In the genomic region with DNA sequence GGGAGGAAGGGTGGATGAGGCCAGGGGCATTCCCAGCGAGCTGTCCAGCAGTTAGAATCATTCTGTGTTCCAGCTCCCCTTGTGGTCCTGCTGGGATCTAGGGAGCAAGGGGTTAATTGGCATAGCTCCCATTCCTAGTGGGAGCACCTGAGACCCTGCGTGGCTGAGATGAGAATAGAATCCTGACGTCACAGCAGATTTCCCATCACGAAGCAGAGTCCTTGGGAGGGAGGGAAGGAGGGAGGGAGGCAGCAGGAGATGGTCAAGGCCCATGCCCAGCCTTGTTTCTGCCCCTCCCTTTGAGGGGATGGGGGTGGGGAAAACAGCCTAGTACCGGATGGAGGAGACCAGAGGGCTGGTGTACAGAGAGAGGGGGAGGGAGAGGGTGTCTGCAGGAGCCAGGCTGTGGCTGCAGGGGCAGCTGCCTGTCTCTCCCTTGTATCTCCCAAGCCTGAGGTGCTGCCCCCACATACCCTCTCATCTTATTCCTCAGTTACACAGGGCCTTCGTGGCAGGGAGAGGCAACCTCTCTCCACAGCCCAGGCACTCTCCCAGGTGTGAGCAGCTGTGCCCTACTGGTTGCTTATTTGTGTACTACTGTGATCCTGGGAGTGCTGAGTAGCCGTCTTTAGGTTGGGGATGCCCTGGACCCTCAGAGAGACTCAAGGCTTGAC, we compare ENCODE assay signal across 1 cellular context.
TF ChIP-seq lines count a peak whose summit lies in the region.

No MANE protein-coding gene starts in this region.

TF ChIP-seq in HEK293, 187 proteins besides CTCF, POLR2A, EP300 and RAD21 (continued from another document):
- TF ChIP-seq, protein P1, sequence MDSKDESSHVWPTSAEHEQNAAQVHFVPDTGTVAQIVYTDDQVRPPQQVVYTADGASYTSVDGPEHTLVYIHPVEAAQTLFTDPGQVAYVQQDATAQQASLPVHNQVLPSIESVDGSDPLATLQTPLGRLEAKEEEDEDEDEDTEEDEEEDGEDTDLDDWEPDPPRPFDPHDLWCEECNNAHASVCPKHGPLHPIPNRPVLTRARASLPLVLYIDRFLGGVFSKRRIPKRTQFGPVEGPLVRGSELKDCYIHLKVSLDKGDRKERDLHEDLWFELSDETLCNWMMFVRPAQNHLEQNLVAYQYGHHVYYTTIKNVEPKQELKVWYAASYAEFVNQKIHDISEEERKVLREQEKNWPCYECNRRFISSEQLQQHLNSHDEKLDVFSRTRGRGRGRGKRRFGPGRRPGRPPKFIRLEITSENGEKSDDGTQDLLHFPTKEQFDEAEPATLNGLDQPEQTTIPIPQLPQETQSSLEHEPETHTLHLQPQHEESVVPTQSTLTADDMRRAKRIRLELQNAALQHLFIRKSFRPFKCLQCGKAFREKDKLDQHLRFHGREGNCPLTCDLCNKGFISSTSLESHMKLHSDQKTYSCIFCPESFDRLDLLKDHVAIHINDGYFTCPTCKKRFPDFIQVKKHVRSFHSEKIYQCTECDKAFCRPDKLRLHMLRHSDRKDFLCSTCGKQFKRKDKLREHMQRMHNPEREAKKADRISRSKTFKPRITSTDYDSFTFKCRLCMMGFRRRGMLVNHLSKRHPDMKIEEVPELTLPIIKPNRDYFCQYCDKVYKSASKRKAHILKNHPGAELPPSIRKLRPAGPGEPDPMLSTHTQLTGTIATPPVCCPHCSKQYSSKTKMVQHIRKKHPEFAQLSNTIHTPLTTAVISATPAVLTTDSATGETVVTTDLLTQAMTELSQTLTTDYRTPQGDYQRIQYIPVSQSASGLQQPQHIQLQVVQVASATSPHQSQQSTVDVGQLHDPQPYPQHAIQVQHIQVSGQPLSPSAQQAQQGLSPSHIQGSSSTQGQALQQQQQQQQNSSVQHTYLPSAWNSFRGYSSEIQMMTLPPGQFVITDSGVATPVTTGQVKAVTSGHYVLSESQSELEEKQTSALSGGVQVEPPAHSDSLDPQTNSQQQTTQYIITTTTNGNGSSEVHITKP (tag by site-specific recombination; IDR thresholded peaks at IDR 0.05): 0 out of 2 replicates have a peak, but pooled peaks have one; percentile 21
- TF ChIP-seq ZNF629 (tag by site-specific recombination; IDR thresholded peaks at IDR 0.05) (peak; percentile 76), ZFP3 (tag by site-specific recombination; IDR thresholded peaks at IDR 0.05; ENCODE audit: low read depth) (no peak), ZNF341 (tag by site-specific recombination; IDR thresholded peaks at IDR 0.05; ENCODE audit: low read depth) (peak; percentile 12; the same call in 1 of the 2 replicates), ZNF239 (tag by site-specific recombination; IDR thresholded peaks at IDR 0.05) (no peak), EGR2 (tag by site-specific recombination; IDR thresholded peaks at IDR 0.05; ENCODE audit: low read depth) (no peak), ZBTB21 (tag by site-specific recombination; IDR thresholded peaks at IDR 0.05) (peak; percentile 45; the same call in 1 of the 2 replicates), SP2 (tag by site-specific recombination; IDR thresholded peaks at IDR 0.05) (peak; percentile 72), SALL2 (tag by site-specific recombination; IDR thresholded peaks at IDR 0.05; ENCODE audit: borderline replicate concordance) (no peak), GLIS1 (tag by site-specific recombination; IDR thresholded peaks at IDR 0.05) (peak; percentile 81), YY1 (tag by site-specific recombination; IDR thresholded peaks at IDR 0.05) (no peak), ZIC2 (tag by site-specific recombination; IDR thresholded peaks at IDR 0.05) (peak; percentile 88), KLF17 (tag by site-specific recombination; IDR thresholded peaks at IDR 0.05) (peak; percentile 76; the same call in 1 of the 2 replicates), ZNF398 (tag by site-specific recombination; IDR thresholded peaks at IDR 0.05) (peak; percentile 83), ZNF366 (tag by site-specific recombination; conservative IDR thresholded peaks at IDR 0.05) (peak; percentile 44; the same call in 1 of the 2 replicates), MYNN (tag by site-specific recombination; IDR thresholded peaks at IDR 0.05; ENCODE audit: borderline replicate concordance) (no peak)
- TF ChIP-seq, protein P2, sequence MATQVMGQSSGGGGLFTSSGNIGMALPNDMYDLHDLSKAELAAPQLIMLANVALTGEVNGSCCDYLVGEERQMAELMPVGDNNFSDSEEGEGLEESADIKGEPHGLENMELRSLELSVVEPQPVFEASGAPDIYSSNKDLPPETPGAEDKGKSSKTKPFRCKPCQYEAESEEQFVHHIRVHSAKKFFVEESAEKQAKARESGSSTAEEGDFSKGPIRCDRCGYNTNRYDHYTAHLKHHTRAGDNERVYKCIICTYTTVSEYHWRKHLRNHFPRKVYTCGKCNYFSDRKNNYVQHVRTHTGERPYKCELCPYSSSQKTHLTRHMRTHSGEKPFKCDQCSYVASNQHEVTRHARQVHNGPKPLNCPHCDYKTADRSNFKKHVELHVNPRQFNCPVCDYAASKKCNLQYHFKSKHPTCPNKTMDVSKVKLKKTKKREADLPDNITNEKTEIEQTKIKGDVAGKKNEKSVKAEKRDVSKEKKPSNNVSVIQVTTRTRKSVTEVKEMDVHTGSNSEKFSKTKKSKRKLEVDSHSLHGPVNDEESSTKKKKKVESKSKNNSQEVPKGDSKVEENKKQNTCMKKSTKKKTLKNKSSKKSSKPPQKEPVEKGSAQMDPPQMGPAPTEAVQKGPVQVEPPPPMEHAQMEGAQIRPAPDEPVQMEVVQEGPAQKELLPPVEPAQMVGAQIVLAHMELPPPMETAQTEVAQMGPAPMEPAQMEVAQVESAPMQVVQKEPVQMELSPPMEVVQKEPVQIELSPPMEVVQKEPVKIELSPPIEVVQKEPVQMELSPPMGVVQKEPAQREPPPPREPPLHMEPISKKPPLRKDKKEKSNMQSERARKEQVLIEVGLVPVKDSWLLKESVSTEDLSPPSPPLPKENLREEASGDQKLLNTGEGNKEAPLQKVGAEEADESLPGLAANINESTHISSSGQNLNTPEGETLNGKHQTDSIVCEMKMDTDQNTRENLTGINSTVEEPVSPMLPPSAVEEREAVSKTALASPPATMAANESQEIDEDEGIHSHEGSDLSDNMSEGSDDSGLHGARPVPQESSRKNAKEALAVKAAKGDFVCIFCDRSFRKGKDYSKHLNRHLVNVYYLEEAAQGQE (tag by site-specific recombination; IDR thresholded peaks at IDR 0.05): peak; percentile 74
- TF ChIP-seq, protein P3, sequence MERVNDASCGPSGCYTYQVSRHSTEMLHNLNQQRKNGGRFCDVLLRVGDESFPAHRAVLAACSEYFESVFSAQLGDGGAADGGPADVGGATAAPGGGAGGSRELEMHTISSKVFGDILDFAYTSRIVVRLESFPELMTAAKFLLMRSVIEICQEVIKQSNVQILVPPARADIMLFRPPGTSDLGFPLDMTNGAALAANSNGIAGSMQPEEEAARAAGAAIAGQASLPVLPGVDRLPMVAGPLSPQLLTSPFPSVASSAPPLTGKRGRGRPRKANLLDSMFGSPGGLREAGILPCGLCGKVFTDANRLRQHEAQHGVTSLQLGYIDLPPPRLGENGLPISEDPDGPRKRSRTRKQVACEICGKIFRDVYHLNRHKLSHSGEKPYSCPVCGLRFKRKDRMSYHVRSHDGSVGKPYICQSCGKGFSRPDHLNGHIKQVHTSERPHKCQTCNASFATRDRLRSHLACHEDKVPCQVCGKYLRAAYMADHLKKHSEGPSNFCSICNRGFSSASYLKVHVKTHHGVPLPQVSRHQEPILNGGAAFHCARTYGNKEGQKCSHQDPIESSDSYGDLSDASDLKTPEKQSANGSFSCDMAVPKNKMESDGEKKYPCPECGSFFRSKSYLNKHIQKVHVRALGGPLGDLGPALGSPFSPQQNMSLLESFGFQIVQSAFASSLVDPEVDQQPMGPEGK (tag by site-specific recombination; IDR thresholded peaks at IDR 0.05): peak; percentile 37; the same call in 1 of the 2 replicates
- TF ChIP-seq, protein P4, sequence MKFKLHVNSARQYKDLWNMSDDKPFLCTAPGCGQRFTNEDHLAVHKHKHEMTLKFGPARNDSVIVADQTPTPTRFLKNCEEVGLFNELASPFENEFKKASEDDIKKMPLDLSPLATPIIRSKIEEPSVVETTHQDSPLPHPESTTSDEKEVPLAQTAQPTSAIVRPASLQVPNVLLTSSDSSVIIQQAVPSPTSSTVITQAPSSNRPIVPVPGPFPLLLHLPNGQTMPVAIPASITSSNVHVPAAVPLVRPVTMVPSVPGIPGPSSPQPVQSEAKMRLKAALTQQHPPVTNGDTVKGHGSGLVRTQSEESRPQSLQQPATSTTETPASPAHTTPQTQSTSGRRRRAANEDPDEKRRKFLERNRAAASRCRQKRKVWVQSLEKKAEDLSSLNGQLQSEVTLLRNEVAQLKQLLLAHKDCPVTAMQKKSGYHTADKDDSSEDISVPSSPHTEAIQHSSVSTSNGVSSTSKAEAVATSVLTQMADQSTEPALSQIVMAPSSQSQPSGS (tag by site-specific recombination; IDR thresholded peaks at IDR 0.05; ENCODE audit: low read depth): peak; percentile 51
